11 cellular contexts compared by ENCODE assay signal in genomic region chr13:35349673-35350278, GRCh38.
DNase-seq lines count a peak whose midpoint lies in the region; ATAC-seq, FAIRE-seq and TF ChIP-seq lines count a peak whose summit lies in the region.
"Had no signal": no experiment of that assay in that cellular context is flagged by ENCODE, and none has a peak within 500 bp of the region (broad histone marks: within the 10 kb centered on the region; RNA-seq: fewer than 3 reads in every experiment).

No MANE protein-coding gene starts in this region.

- no peaks in the 10 kb centered on the region for H3K27me3 ChIP-seq in aorta (ENCODE audit: control insufficient read depth in 1 of 2, insufficient read depth in 2 of 2, low read length in 1 of 2)
- H3K27me3 ChIP-seq: adrenal gland had no signal

- intact Hi-C loops in aorta (cut with DNase I): no loop called here

- DNase-seq in Daoy (ENCODE audit: low read depth) (peak; percentile 21), OCI-M2 (lab: John Stamatoyannopoulos, UW; ENCODE audit: unreplicated experiment) (peak; percentile 45), NK-92 (lab: John Stamatoyannopoulos, UW; ENCODE audit: unreplicated experiment) (no peak), aorta (no peak), HK-2 (ENCODE audit: unreplicated experiment) (no peak), HFFc6 (no peak)

- no peaks in the 10 kb centered on the region for H3K9me3 ChIP-seq in aorta (ENCODE audit: control insufficient read depth, low read length)

- no peaks in the 10 kb centered on the region for H3K36me3 Mint-ChIP-seq in HFFc6 (ENCODE audit: low read depth)
- H3K36me3 Mint-ChIP-seq: CD14-positive monocyte had no signal

- no peaks in the 10 kb centered on the region for H3K4me1 ChIP-seq in aorta (ENCODE audit: control insufficient read depth in 1 of 2, insufficient read depth in 2 of 2, low read length in 2 of 2)

- whole genome bisulfite sequencing in aorta, 2 donors: 53 to 65% methylated on average over 5 of the region's 5 CpGs

- no peaks in the 10 kb centered on the region for H3K4me1 Mint-ChIP-seq in HFFc6 (ENCODE audit: low read depth)
- H3K4me1 Mint-ChIP-seq: CD14-positive monocyte had no signal

- H3K27me3 Mint-ChIP-seq in HFFc6 (ENCODE audit: insufficient read depth): no peaks in the 10 kb centered on the region

- H3K27ac Mint-ChIP-seq in HFFc6: no peak overlapping the region
- H3K27ac Mint-ChIP-seq: CD14-positive monocyte had no signal

- H3K36me3 ChIP-seq in aorta (ENCODE audit: control insufficient read depth in 1 of 2, insufficient read depth in 2 of 2, low read length in 1 of 2): no peaks in the 10 kb centered on the region
- H3K36me3 ChIP-seq: adrenal gland had no signal

- H3K9me3 Mint-ChIP-seq in HFFc6: no peaks in the 10 kb centered on the region

- TF ChIP-seq CTCF in HFFc6 (IDR thresholded peaks at IDR 0.05): no peak

- ATAC-seq in GM21723 (IDR thresholded peaks at IDR 0.05; ENCODE audit: unreplicated experiment) (peak; percentile 71), aorta (ENCODE audit: low FRiP score) (no peak)

- H3K4me3 Mint-ChIP-seq in HFFc6: no peak overlapping the region
- H3K4me3 Mint-ChIP-seq: CD14-positive monocyte had no signal

- no peak overlapping the region for H3K27ac ChIP-seq in aorta (ENCODE audit: low read depth in 1 of 2, low read length in 2 of 2)
- H3K27ac ChIP-seq: SK-N-MC had no signal

- FAIRE-seq in islet of Langerhans (lab: Jason Lieb, UNC): peak; percentile 89

- H3K4me3 ChIP-seq in aorta (ENCODE audit: low read length in 2 of 2): no peak overlapping the region
- H3K4me3 ChIP-seq: adrenal gland, SK-N-MC had no signal

Comparison
In these comparisons a context has a peak if more than half of its experiments do, and no peak if none do; other contexts are left out.
1. DNase-seq: peak in Daoy (single experiment) and OCI-M2 (single experiment); none in NK-92 (single experiment), aorta (0 of 2), HK-2 (single experiment) and HFFc6 (single experiment).